Comparison of ENCODE assay signal across 8 cellular contexts in genomic region chr2:149040451-149040850, GRCh38. TPM values are rescaled to one million over a fixed set of nuclear protein-coding genes. Genes with fewer than 3 reads are reported as not detected.
DNase-seq lines count a peak whose midpoint lies in the region; ATAC-seq and TF ChIP-seq lines count a peak whose summit lies in the region.

No MANE protein-coding gene starts in this region.

- ATAC-seq in HG02571 (IDR thresholded peaks at IDR 0.05; ENCODE audit: unreplicated experiment): peak; percentile 40
- ATAC-seq in GM19395 (IDR thresholded peaks at IDR 0.05; ENCODE audit: unreplicated experiment): no peak
- no peak for ATAC-seq in HG03565 (IDR thresholded peaks at IDR 0.05; ENCODE audit: unreplicated experiment)

- TF ChIP-seq POLR2A in suprapubic skin (IDR thresholded peaks at IDR 0.05): no peak

- DNase-seq in GM06990 (ENCODE audit: extremely low read depth, insufficient read length) (peak; percentile 48), SKM-1 treated with dmso at 0.1 percent for 144 hours (lab: John Stamatoyannopoulos, UW; ENCODE audit: unreplicated experiment) (peak; percentile 45), colonic mucosa (peak; percentile 65), suprapubic skin (ENCODE audit: low spot score in 2 of 2) (no peak)
- peak; percentile 72 for DNase-seq in stimulated activated CD4-positive, alpha-beta T cell treated with anti-CD3 and anti-CD28 coated beads, Interleukin-15, amount 100 ng/mL, for 24 hours

- H3K4me3 ChIP-seq in GM06990 (replicated peaks; ENCODE audit: low read depth, low read length) (no peak overlapping the region), colonic mucosa (no peak overlapping the region), suprapubic skin (no peak overlapping the region)

- H3K27ac ChIP-seq in colonic mucosa (no peak overlapping the region), suprapubic skin (no peak overlapping the region)

- H3K9me3 ChIP-seq in colonic mucosa (no peaks in the 10 kb centered on the region), suprapubic skin (no peaks in the 10 kb centered on the region)

- TF ChIP-seq CTCF in GM06990 (IDR thresholded peaks at IDR 0.05; ENCODE audit: insufficient read depth, low read length, poor library complexity, severe bottlenecking) (peak; percentile 84), colonic mucosa (IDR thresholded peaks at IDR 0.05) (peak; percentile 42), suprapubic skin (IDR thresholded peaks at IDR 0.05) (peak in 1 of 2 donors; percentile 28)

- H3K4me1 ChIP-seq in colonic mucosa: no peaks in the 10 kb centered on the region
- H3K4me1 ChIP-seq in suprapubic skin: peaks cover 25% of the 10 kb centered on the region

- intact Hi-C loops in colonic mucosa (cut with DNase I): no loop called here

- 66% methylated on average over 7 of the region's 7 CpGs for WGBS in suprapubic skin

- H3K27me3 ChIP-seq in GM06990 (replicated peaks; ENCODE audit: control insufficient read depth, insufficient read depth, low read length): no peaks in the 10 kb centered on the region
- H3K27me3 ChIP-seq in colonic mucosa: no peaks in the 10 kb centered on the region
- peaks cover 29% of the 10 kb centered on the region for H3K27me3 ChIP-seq in suprapubic skin

- H3K36me3 ChIP-seq in GM06990 (ENCODE audit: control insufficient read depth, insufficient read depth, low read length) (no peaks in the 10 kb centered on the region), colonic mucosa (no peaks in the 10 kb centered on the region), suprapubic skin (no peaks in the 10 kb centered on the region)

- no peak overlapping the region for H3K9ac ChIP-seq in colonic mucosa (ENCODE audit: low read depth in 2 of 2, low read length in 2 of 2)

- TF ChIP-seq EP300 in suprapubic skin (IDR thresholded peaks at IDR 0.05): no peak

RNA-seq across cellular contexts. Expression of gene LYPD6B, which starts 2.0 kb away (rescaled TPM):
- 1 to 10 TPM; 2.6 to 3.4 TPM for total RNA-seq in colonic mucosa
- total RNA-seq in suprapubic skin: 100 to 1,000 TPM in 2 of 4 donors, 10 to 100 TPM in 2; 83.7 to 129 (median 97.7) TPM

Comparison
In these comparisons a context has a peak if more than half of its experiments do, and no peak if none do; other contexts are left out.
1. DNase-seq: peak in GM06990 (single experiment), SKM-1 treated with dmso at 0.1 percent for 144 hours (single experiment), colonic mucosa (single experiment) and stimulated activated CD4-positive, alpha-beta T cell treated with anti-CD3 and anti-CD28 coated beads, Interleukin-15, amount 100 ng/mL, for 24 hours (single experiment); none in suprapubic skin (0 of 2).
2. RNA of gene LYPD6B, which starts 2.0 kb away (total RNA-seq): 83.7 to 129 TPM in suprapubic skin; 2.6 to 3.4 TPM in colonic mucosa; every median in the first group is over 10 times any median in the second.